In genomic region chr6:25934181-25934580, GRCh38 we compare ENCODE assay signal across 20 cellular contexts. TPM values are rescaled to one million over a fixed set of nuclear protein-coding genes. Genes with fewer than 3 reads are reported as not detected.
"Had no signal": no experiment of that assay in that cellular context is flagged by ENCODE, and none has a peak within 500 bp of the region (broad histone marks: within the 10 kb centered on the region; RNA-seq: fewer than 3 reads in every experiment).

No MANE protein-coding gene starts in this region.

- H3K4me2 ChIP-seq: smooth muscle cell had no signal

- H3K9me3 ChIP-seq: gastrocnemius medialis, heart right ventricle, ovary, right atrium auricular region, tibial artery, upper lobe of left lung, uterus had no signal

- H3K36me3 ChIP-seq: gastrocnemius medialis, heart right ventricle, ovary, right atrium auricular region, tibial artery, upper lobe of left lung, uterus had no signal

- DNase-seq: effector memory CD4-positive, alpha-beta T cell; gastrocnemius medialis; heart right ventricle; hypothalamus; kidney glomerular epithelial cell; mesendoderm; naive B cell; ovary; stimulated activated naive CD4-positive, alpha-beta T cell treated with Interleukin-2 at 50 U/mL for 16 hours; tibial artery; upper lobe of left lung; uterus had no signal

- H3K4me3 ChIP-seq: gastrocnemius medialis, heart right ventricle, ovary, right atrium auricular region, smooth muscle cell, tibial artery, upper lobe of left lung, uterus had no signal

- H3K27ac ChIP-seq: gastrocnemius medialis, heart right ventricle, ovary, right atrium auricular region, tibial artery, upper lobe of left lung, uterus had no signal

- H3K4me3 Mint-ChIP-seq: naive B cell, nephron had no signal

- ATAC-seq: esophagus mucosa, gastrocnemius medialis, heart right ventricle had no signal

- H3K27me3 ChIP-seq: gastrocnemius medialis, ovary, right atrium auricular region, tibial artery, upper lobe of left lung, uterus had no signal

- H3K9me3 Mint-ChIP-seq: naive B cell, nephron had no signal

- H3K4me1 Mint-ChIP-seq: naive B cell, nephron had no signal

- H3K36me3 Mint-ChIP-seq: naive B cell had no signal

- H3K4me1 ChIP-seq: gastrocnemius medialis, heart right ventricle, right atrium auricular region, tibial artery, upper lobe of left lung, uterus had no signal

- H3K27ac Mint-ChIP-seq: nephron had no signal

RNA-seq across cellular contexts. Expression of gene SLC17A2, which starts 3.7 kb away (rescaled TPM):
- total RNA-seq: esophagus mucosa, fibroblast of villous mesenchyme, heart right ventricle, lung microvascular endothelial cell, ovary, posterior vena cava, right atrium auricular region, smooth muscle cell, temporal lobe, upper lobe of left lung, uterus had no signal
